8 cellular contexts compared by ENCODE assay signal in genomic region chr7:151754142-151754590, GRCh38.
DNase-seq lines count a peak whose midpoint lies in the region; ATAC-seq, FAIRE-seq and TF ChIP-seq lines count a peak whose summit lies in the region.

No MANE protein-coding gene starts in this region.

- DNase-seq in Ammon's horn (ENCODE audit: low spot score) (peak; percentile 70), GM10266 (ENCODE audit: extremely low spot score) (peak; percentile 67), NCI-H446 (lab: John Stamatoyannopoulos, UW) (peak; percentile 50 to 89), caudate nucleus (lab: John Stamatoyannopoulos, UW) (peak in 18 of 61 donors; percentile 6 to 60 (median 24)), keratinocyte (ENCODE audit: low read depth, low spot score) (peak; percentile 94), spleen (peak; percentile 86)

- TF ChIP-seq POLR2A in spleen (IDR thresholded peaks at IDR 0.05): no peak

- FAIRE-seq in keratinocyte (lab: Jason Lieb, UNC): peak; percentile 96

- peaks cover 5% of the 10 kb centered on the region for H3K9me3 ChIP-seq in keratinocyte (ENCODE audit: control insufficient read depth, low read depth, low read length)
- H3K9me3 ChIP-seq in spleen: no peaks in the 10 kb centered on the region

- dilution Hi-C loops in keratinocyte (cut with MboI; ENCODE audit: extremely low pct_ligation_motif_present, low sequenced_read_pairs): no loop called here

- H3K4me3 ChIP-seq in keratinocyte (ENCODE audit: control insufficient read depth in 2 of 3, extremely low read depth in 1 of 3, insufficient read depth in 2 of 3, low read depth in 1 of 3, low read length in 3 of 3) (no peak overlapping the region), spleen (no peak overlapping the region)

- H3K36me3 ChIP-seq in keratinocyte (ENCODE audit: control insufficient read depth in 2 of 2, extremely low read depth in 1 of 2, insufficient read depth in 2 of 2, low read length in 2 of 2) (no peaks in the 10 kb centered on the region), spleen (peaks cover 0 to 12% (median 0%) of the 10 kb centered on the region in 6 donors)

- H3K9me1 ChIP-seq in keratinocyte (ENCODE audit: control insufficient read depth, extremely low read depth, insufficient read depth, low read length): no peaks in the 10 kb centered on the region

- peak overlapping the region; percentile 70 for H2AFZ ChIP-seq in keratinocyte (ENCODE audit: control insufficient read depth, low read length)

- no peaks in the 10 kb centered on the region for H4K20me1 ChIP-seq in keratinocyte (ENCODE audit: control insufficient read depth, extremely low read depth, insufficient read depth, low read length)

- peaks cover 27% of the 10 kb centered on the region for H3K4me1 ChIP-seq in keratinocyte (ENCODE audit: control insufficient read depth, extremely low read depth, insufficient read depth, low read length)
- peaks cover 11 to 32% (median 25%) of the 10 kb centered on the region in 6 donors for H3K4me1 ChIP-seq in spleen

- H3K27me3 ChIP-seq in keratinocyte (ENCODE audit: control insufficient read depth, extremely low read depth, insufficient read depth, low read length): no peaks in the 10 kb centered on the region
- no peaks in the 10 kb centered on the region for H3K27me3 ChIP-seq in spleen (replicated peaks in 1 of 7)

- H3K79me2 ChIP-seq in keratinocyte (ENCODE audit: control insufficient read depth, insufficient read depth, low read length): no peaks in the 10 kb centered on the region

- intact Hi-C loops in spleen (cut with DNase I; ENCODE audit: low total_unique reads): no loop called here

- ATAC-seq in GM19023 (IDR thresholded peaks at IDR 0.05; ENCODE audit: unreplicated experiment) (no peak), HG02970 (IDR thresholded peaks at IDR 0.05; ENCODE audit: low FRiP score, unreplicated experiment) (no peak)

- H3K9ac ChIP-seq in keratinocyte (ENCODE audit: control insufficient read depth, extremely low read depth, insufficient read depth, low read length): peak overlapping the region; percentile 42

- peak overlapping the region; percentile 66 for H3K4me2 ChIP-seq in keratinocyte (ENCODE audit: control insufficient read depth, extremely low read depth, insufficient read depth, low read depth, low read length)

- TF ChIP-seq CTCF in GM10266 (IDR thresholded peaks at IDR 0.05; ENCODE audit: control insufficient read depth, insufficient read depth, low read depth, missing control alignments): peak; percentile 69
- peak; percentile 95 to 100 (median 98) for TF ChIP-seq CTCF in keratinocyte (optimal IDR thresholded peaks at IDR 0.05 in 1 of 3, IDR thresholded peaks at IDR 0.05 in 1 of 3, conservative IDR thresholded peaks at IDR 0.05 in 1 of 3; ENCODE audit: extremely low read depth in 1 of 3, insufficient read depth in 2 of 3, low read length in 3 of 3)
- peak; percentile 46 to 88 (median 80) for TF ChIP-seq CTCF in spleen (IDR thresholded peaks at IDR 0.05 in 8 of 11, conservative IDR thresholded peaks at IDR 0.05 in 3 of 11)

- H3K27ac ChIP-seq in caudate nucleus (ENCODE audit: low read depth, low read length) (peak overlapping the region; percentile 33), keratinocyte (ENCODE audit: control insufficient read depth, insufficient read depth, low read length) (peak overlapping the region; percentile 68), spleen (peak overlapping the region; percentile 27 to 80 (median 72))

- WGBS in spleen, 5 donors: 27 to 69% (median 55%) methylated on average over 12 to 14 of the region's 14 CpGs
